17 cellular contexts compared by ENCODE assay signal in genomic region chr1:229098903-229099578, GRCh38.
"Had no signal": no experiment of that assay in that cellular context is flagged by ENCODE, and none has a peak within 500 bp of the region (broad histone marks: within the 10 kb centered on the region; RNA-seq: fewer than 3 reads in every experiment).

No MANE protein-coding gene starts in this region.

- H3K9me3 Mint-ChIP-seq: activated naive CD4-positive, alpha-beta T cell treated with anti-CD3 and anti-CD28 coated beads for 36 hours; activated T-helper 2 cell treated with anti-CD3 and anti-CD28 coated beads, Interferon-gamma antibody, Interleukin-2, Interleukin-4, amounts not matched to agents 10 μg/mL and 5 μg/mL and 100 μg/mL, durations not matched to agents 14 hours and 24 hours and 36 hours; effector memory CD8-positive, alpha-beta T cell; natural killer cell; stimulated activated effector memory CD8-positive, alpha-beta T cell treated with anti-CD3 and anti-CD28 coated beads, Interleukin-12 subunit alpha, Interleukin-12 subunit beta, amount 100 ng/mL, for 72 hours had no signal

- H3K36me3 Mint-ChIP-seq: natural killer cell; stimulated activated effector memory CD8-positive, alpha-beta T cell treated with anti-CD3 and anti-CD28 coated beads, Interleukin-12 subunit alpha, Interleukin-12 subunit beta, amount 100 ng/mL, for 72 hours had no signal

- H3K27me3 ChIP-seq: ascending aorta, vagina had no signal

- H3K36me3 ChIP-seq: ascending aorta, heart left ventricle, vagina had no signal

- H3K4me1 Mint-ChIP-seq: natural killer cell had no signal

- ATAC-seq: effector memory CD8-positive, alpha-beta T cell; heart left ventricle; left cardiac atrium; natural killer cell; psoas muscle; stimulated activated effector memory CD8-positive, alpha-beta T cell treated with anti-CD3 and anti-CD28 coated beads, Interleukin-12 subunit alpha, Interleukin-12 subunit beta, amount 100 ng/mL, for 72 hours had no signal

- H3K27ac Mint-ChIP-seq: activated naive CD4-positive, alpha-beta T cell treated with anti-CD3 and anti-CD28 coated beads for 36 hours; activated T-helper 2 cell treated with anti-CD3 and anti-CD28 coated beads, Interferon-gamma antibody, Interleukin-2, Interleukin-4, amounts not matched to agents 10 μg/mL and 5 μg/mL and 100 μg/mL, durations not matched to agents 14 hours and 24 hours and 36 hours; effector memory CD8-positive, alpha-beta T cell; natural killer cell; stimulated activated effector memory CD8-positive, alpha-beta T cell treated with anti-CD3 and anti-CD28 coated beads, Interleukin-12 subunit alpha, Interleukin-12 subunit beta, amount 100 ng/mL, for 72 hours had no signal

- FAIRE-seq: frontal cortex had no signal

- H3K9me3 ChIP-seq: ascending aorta, psoas muscle, vagina had no signal

- H3K27ac ChIP-seq: ascending aorta, heart left ventricle, psoas muscle, vagina had no signal

- H3K4me1 ChIP-seq: heart left ventricle, psoas muscle had no signal

- DNase-seq: activated CD4-positive, alpha-beta T cell treated with anti-CD3 and anti-CD28 coated beads for 1 hour; activated CD4-positive, alpha-beta T cell treated with anti-CD3 and anti-CD28 coated beads, Interleukin-2, amount 50 U/mL, for 4 hours; activated naive CD4-positive, alpha-beta T cell treated with anti-CD3 and anti-CD28 coated beads for 36 hours; dermis blood vessel endothelial cell; effector memory CD8-positive, alpha-beta T cell; heart left ventricle; left cardiac atrium; mammary epithelial cell; natural killer cell; psoas muscle; T-helper 1 cell; T1000 had no signal

- H3K4me3 ChIP-seq: ascending aorta, heart left ventricle, psoas muscle, vagina had no signal

- H3K4me3 Mint-ChIP-seq: activated naive CD4-positive, alpha-beta T cell treated with anti-CD3 and anti-CD28 coated beads for 36 hours; effector memory CD8-positive, alpha-beta T cell; natural killer cell; stimulated activated effector memory CD8-positive, alpha-beta T cell treated with anti-CD3 and anti-CD28 coated beads, Interleukin-12 subunit alpha, Interleukin-12 subunit beta, amount 100 ng/mL, for 72 hours had no signal
